ENCODE assay signal across 8 cellular contexts in genomic region chr13:27620377-27621115, GRCh38. TPM values are rescaled to one million over a fixed set of nuclear protein-coding genes. Genes with fewer than 3 reads are reported as not detected.
DNase-seq lines count a peak whose midpoint lies in the region; ATAC-seq and TF ChIP-seq lines count a peak whose summit lies in the region.

Gene LNX2 (minus strand): TSS chr13:27620529. CDS start chr13:27581703, 38,826 bp downstream.

- H3K4me3 ChIP-seq in kidney epithelial cell (ENCODE audit: low read depth, low read length), result peak within 1 kb of the TSS; percentile 79

- no peak for TF ChIP-seq CTCF in kidney epithelial cell (IDR thresholded peaks at IDR 0.05; ENCODE audit: insufficient read depth, low read length, poor library complexity, severe bottlenecking)

- peaks cover 2% of the 10 kb centered on the region for H3K36me3 ChIP-seq in kidney epithelial cell (ENCODE audit: control insufficient read depth, insufficient read depth, low read length)

- H3K27me3 ChIP-seq in kidney epithelial cell (ENCODE audit: control insufficient read depth, insufficient read depth, low read length), result no peaks in the 10 kb centered on the region

- DNase-seq in AG20443 (ENCODE audit: low spot score) (peak; percentile 98), NCI-H460 (ENCODE audit: extremely low read depth, low read depth) (peak; percentile 91), cerebellum (ENCODE audit: low spot score) (peak; percentile 99), kidney epithelial cell (ENCODE audit: low read depth) (peak; percentile 74)
- peak; percentile 93 for DNase-seq in activated CD4-positive, alpha-beta T cell treated with anti-CD3 and anti-CD28 coated beads for 1 hour
- peak; percentile 98 for DNase-seq in stimulated activated CD4-positive, alpha-beta T cell treated with anti-CD3 and anti-CD28 coated beads, Interleukin-15, amount 100 ng/mL, for 24 hours

- peak; percentile 88 for ATAC-seq in GM19043 (IDR thresholded peaks at IDR 0.05; ENCODE audit: low read depth, unreplicated experiment)
- peak; percentile 91 for ATAC-seq in HG03354 (IDR thresholded peaks at IDR 0.05; ENCODE audit: poor library complexity, severe bottlenecking, unreplicated experiment)

RNA-seq across cellular contexts. Expression of gene LNX2, which starts in this region (rescaled TPM):
- 6.2 and 6.4 TPM in 2 replicates for total RNA-seq in NCI-H460 (2014; rRNA removed; shearing (Covaris generic))
- polyA plus RNA-seq in NCI-H460 (2014; cell fraction: nucleus; rRNA removed), result 3.1 and 5.4 TPM in 2 replicates
- total RNA-seq in cerebellum (16.6 TPM), kidney epithelial cell (11.4 and 16.0 TPM in 2 replicates)

Comparison
In these comparisons a context has a peak if more than half of its experiments do, and no peak if none do; other contexts are left out.
1. Peak in every context shown above with its lines: DNase-seq, ATAC-seq and H3K4me3 ChIP-seq.